8 cellular contexts compared by ENCODE assay signal in the genomic region with DNA sequence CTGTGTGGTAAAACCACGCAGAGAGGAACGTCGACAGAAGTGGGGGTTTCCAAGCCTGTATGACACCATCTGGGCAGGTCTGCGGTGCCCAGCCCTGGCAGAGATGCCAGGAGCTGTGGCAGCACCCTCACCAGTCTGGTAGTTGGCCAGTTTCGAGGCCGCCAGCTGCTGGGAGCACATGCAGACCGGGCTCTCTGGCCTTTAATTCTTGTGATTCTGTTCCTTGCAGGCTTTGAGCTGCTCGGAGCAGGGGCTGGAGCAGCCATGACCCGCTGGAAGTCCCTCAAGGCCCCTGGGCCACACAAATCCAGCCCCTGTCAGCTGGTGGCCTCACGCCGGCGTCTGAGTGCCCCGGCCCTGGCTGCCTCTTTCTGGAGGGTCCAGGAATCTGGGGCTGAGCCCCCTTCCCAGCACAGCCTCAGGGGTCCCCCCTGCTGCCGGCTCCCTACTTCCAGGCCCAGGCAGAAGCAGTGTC. TPM values are rescaled to one million over a fixed set of nuclear protein-coding genes. Genes with fewer than 3 reads are reported as not detected.
A peak's percentile ranks its signal among the peaks of the same experiment; 100 is the strongest.
DNase-seq lines count a peak whose midpoint lies in the region; ATAC-seq, FAIRE-seq and TF ChIP-seq lines count a peak whose summit lies in the region.
"Not testable (repeated sequence)": the region's sequence is repeated elsewhere in the genome, so short reads cannot be mapped to it uniquely, and the experiment has no call there.
"Had no signal": no experiment of that assay in that cellular context is flagged by ENCODE, and none has a peak within 500 bp of the region (broad histone marks: within the 10 kb centered on the region; RNA-seq: fewer than 3 reads in every experiment).

No MANE protein-coding gene starts in this region.

- SMC1A ChIA-PET in GM12878 (lab: Charles Lee; ENCODE audit: uncharacterized antibody, unreplicated experiment) = not testable (repeated sequence)

- DNase-seq in NCI-H1694 (lab: John Stamatoyannopoulos, UW) = peak; percentile 24
- DNase-seq in RPMI8226 = peak; percentile 81
- not testable (repeated sequence) for DNase-seq in GM12878 (ENCODE audit: low read depth, low spot score); urothelium cell line (ENCODE audit: low spot score)
- peak; percentile 10 for DNase-seq in left cardiac atrium
- DNase-seq in lower lobe of right lung = peak; percentile 41
- peak; percentile 64 for DNase-seq in posterior vena cava (ENCODE audit: low spot score)

- POLR2A ChIA-PET in GM12878 (lab: Charles Lee) = not testable (repeated sequence)

- not testable (repeated sequence) for TF ChIP-seq RAD21 in GM12878 (IDR thresholded peaks at IDR 0.05; ENCODE audit: insufficient read depth, low read depth, low read length)

- H2AFZ ChIP-seq in GM12878 (ENCODE audit: control insufficient read depth, low read depth, low read length) = not testable (repeated sequence)

- ATAC-seq in GM12878 = peak; percentile 66
- ATAC-seq in left cardiac atrium, lower lobe of right lung: not testable (repeated sequence)

- not testable (repeated sequence) for H3K36me3 ChIP-seq in GM12878 (ENCODE audit: control insufficient read depth in 2 of 2, insufficient read depth in 2 of 2, low read length in 1 of 2); lower lobe of right lung

- not testable (repeated sequence) for TF ChIP-seq POLR2A in GM12878 (IDR thresholded peaks at IDR 0.05; ENCODE audit: low read depth, low read length)

- H3K4me1 ChIP-seq in GM12878 (ENCODE audit: control insufficient read depth, insufficient read depth, low read length); lower lobe of right lung: not testable (repeated sequence)

- not testable (repeated sequence) for FAIRE-seq in GM12878 (lab: Jason Lieb, UNC)
- FAIRE-seq in urothelium cell line (lab: Jason Lieb, UNC) = peak; percentile 37

- CTCF ChIA-PET in GM12878 (lab: Yijun Ruan, JAX) = not testable (repeated sequence)

- H3K4me3 ChIP-seq in GM12878, lower lobe of right lung: not testable (repeated sequence)

- not testable (repeated sequence) for H3K27ac ChIP-seq in GM12878 (ENCODE audit: control insufficient read depth, insufficient read depth); lower lobe of right lung

- intact Hi-C loops in GM12878 (cut with micrococcal nuclease; ENCODE audit: unreplicated experiment); left cardiac atrium (cut with DNase I); lower lobe of right lung (cut with DNase I); posterior vena cava (cut with DNase I): not testable (repeated sequence)

- not testable (repeated sequence) for H3K9ac ChIP-seq in GM12878 (ENCODE audit: control insufficient read depth, insufficient read depth, low read length)

- 27% methylated on average over 10 of the region's 14 CpGs for WGBS in GM12878 (ENCODE audit: insufficient coverage, insufficient replicate concordance, low lambda C conversion rate, missing lambda C conversion rate)

- not testable (repeated sequence) for H3K4me2 ChIP-seq in GM12878 (ENCODE audit: control insufficient read depth, insufficient read depth)

- in situ Hi-C loops in GM12878 (cut with MboI) = not testable (repeated sequence)

- H3K9me3 ChIP-seq in GM12878 (replicated peaks; ENCODE audit: control insufficient read depth, insufficient read depth, low read length); lower lobe of right lung: not testable (repeated sequence)

- RAD21 ChIA-PET in GM12878 (lab: Charles Lee; ENCODE audit: unreplicated experiment) = not testable (repeated sequence)

- H4K20me1 ChIP-seq in GM12878 (ENCODE audit: control insufficient read depth, insufficient read depth) = not testable (repeated sequence)

- not testable (repeated sequence) for TF ChIP-seq EP300 in GM12878 (IDR thresholded peaks at IDR 0.05; ENCODE audit: borderline replicate concordance in 1 of 2, control insufficient read depth in 1 of 2, low read depth in 2 of 2, low read length in 2 of 2)

- not testable (repeated sequence) for H3K27me3 ChIP-seq in GM12878 (replicated peaks in 1 of 2; ENCODE audit: control insufficient read depth in 2 of 2, insufficient read depth in 2 of 2, low read length in 1 of 2); lower lobe of right lung (ENCODE audit: low read depth)

- TF ChIP-seq CTCF in GM12878 (IDR thresholded peaks at IDR 0.05 in 2 of 3, conservative IDR thresholded peaks at IDR 0.05 in 1 of 3; ENCODE audit: control insufficient read depth in 2 of 3, extremely low read depth in 1 of 3, insufficient read depth in 1 of 3, low read depth in 3 of 3, low read length in 3 of 3); lower lobe of right lung (IDR thresholded peaks at IDR 0.05): not testable (repeated sequence)

- not testable (repeated sequence) for BruUV-seq in GM12878 (replicated peaks; lab: Mats Ljungman, UMichigan)

- H3K79me2 ChIP-seq in GM12878 (ENCODE audit: control insufficient read depth, insufficient read depth, low read length) = not testable (repeated sequence)

RNA-seq across cellular contexts. Expression of a gene that starts 36.1 kb away (rescaled TPM):
- total RNA-seq in GM12878 (2013; cell fraction: nucleolus; rRNA removed) = not detected in 2 replicates
- total RNA-seq in GM12878 (2014; rRNA removed) (0.11 and 0.17 TPM in 2 replicates), GM12878 (2014; rRNA removed; fragmentation: Illumina TruSeq; extraction: Trizol) (0.05 and 0.09 TPM in 2 replicates), GM12878 (2021) (0.21 and 0.32 TPM in 2 replicates), left cardiac atrium (10 to 100 TPM; 12.0 to 16.5 TPM), lower lobe of right lung (1.9 TPM), posterior vena cava (1 to 10 TPM; 6.8 to 6.9 TPM)
- not detected for polyA plus RNA-seq in GM12878 (2011; ENCODE audit: low read depth)
- polyA plus RNA-seq in GM12878 (2011; rRNA removed) (0.05 TPM in 1 of 2 replicates, not detected in the other), GM12878 (2014; fragmentation: Illumina TruSeq; extraction: Trizol) (0.03 and 0.04 TPM in 2 replicates), GM12878 (2014; fragmentation: Nextera tagmentation; extraction: Ambion mirVana) (not detected), GM12878 (2014; rRNA removed) (0.13 and 0.15 TPM in 2 replicates), GM12878 (2016; fragmentation: Nextera tagmentation; extraction: Ambion mirVana) (under 1 TPM in 1 of 2 experiments, not detected in 1; 0.07 TPM)
- 0.06 and 0.08 TPM in 2 replicates for polyA plus RNA-seq in GM12878 (2011; cell fraction: cytosol; rRNA removed)
- polyA plus RNA-seq in GM12878 (2011; cell fraction: nucleus; rRNA removed) = 0.12 and 0.15 TPM in 2 replicates
- polyA plus RNA-seq in GM12878 (2012) = 0.06 TPM in 1 of 2 replicates, not detected in the other
- polyA minus RNA-seq in GM12878 (2011; rRNA and poly(A)+ RNA removed) = 0.31 TPM in 1 of 2 replicates, not detected in the other
- polyA minus RNA-seq in GM12878 (2011; cell fraction: cytosol; rRNA and poly(A)+ RNA removed) = 0.21 and 0.27 TPM in 2 replicates
- 0.19 TPM in 1 of 2 replicates, not detected in the other for polyA minus RNA-seq in GM12878 (2011; cell fraction: nucleus; rRNA and poly(A)+ RNA removed)
- total RNA-seq: CD4-positive, alpha-beta memory T cell had no signal
- polyA plus RNA-seq: CD4-positive, alpha-beta memory T cell had no signal
